ENCODE assay signal across 26 cellular contexts in the genomic region with DNA sequence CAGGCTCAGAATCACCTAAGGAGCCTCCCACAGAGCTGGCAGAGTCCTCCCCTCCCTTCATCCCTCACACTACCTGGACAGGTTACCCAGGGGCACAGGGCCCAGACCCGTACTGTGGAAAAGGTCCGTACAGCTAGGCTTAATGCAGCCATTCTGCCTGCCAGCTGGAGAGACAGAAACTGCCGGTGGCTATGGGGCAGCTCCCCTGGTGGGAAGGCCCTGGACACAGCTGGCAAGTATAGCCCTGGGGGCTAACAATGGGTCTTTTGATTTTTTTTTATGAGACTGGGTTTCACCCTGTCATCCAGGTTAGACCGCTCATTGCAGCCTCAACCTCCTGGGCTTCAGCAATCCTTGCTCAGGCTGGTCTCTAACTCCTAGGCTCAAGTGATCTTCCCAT.
DNase-seq lines count a peak whose midpoint lies in the region; ATAC-seq and TF ChIP-seq lines count a peak whose summit lies in the region.
"Had no signal": no experiment of that assay in that cellular context is flagged by ENCODE, and none has a peak within 500 bp of the region (broad histone marks: within the 10 kb centered on the region; RNA-seq: fewer than 3 reads in every experiment).

No MANE protein-coding gene starts in this region.

- no peaks in the 10 kb centered on the region for H3K27me3 ChIP-seq in layer of hippocampus (ENCODE audit: control insufficient read depth, insufficient read depth, low read length)
- H3K27me3 ChIP-seq: right lobe of liver had no signal

- no peak for TF ChIP-seq CTCF in CD14-positive monocyte (IDR thresholded peaks at IDR 0.05)
- no peak for TF ChIP-seq CTCF in VCaP (conservative IDR thresholded peaks at IDR 0.05)

- H3K9me3 Mint-ChIP-seq in CD14-positive monocyte, result peaks cover 0 to 3% (median 0%) of the 10 kb centered on the region in 7 donors
- no peaks in the 10 kb centered on the region for H3K9me3 Mint-ChIP-seq in stimulated activated effector memory CD8-positive, alpha-beta T cell treated with anti-CD3 and anti-CD28 coated beads, Interleukin-12 subunit alpha, Interleukin-12 subunit beta, amount 100 ng/mL, for 72 hours
- H3K9me3 Mint-ChIP-seq: activated CD4-positive, alpha-beta memory T cell treated with anti-CD3 and anti-CD28 coated beads, Interleukin-2, amount 10 ng/mL, durations not matched to agents 7 days and 5 days; activated naive CD4-positive, alpha-beta T cell treated with anti-CD3 and anti-CD28 coated beads, Interleukin-2, amount 50 U/mL, for 24 hours had no signal

- H3K27ac Mint-ChIP-seq in CD14-positive monocyte, result peak overlapping the region in 5 of 7 donors; percentile 93 to 100 (median 99)
- peak overlapping the region; percentile 52 for H3K27ac Mint-ChIP-seq in stimulated activated effector memory CD8-positive, alpha-beta T cell treated with anti-CD3 and anti-CD28 coated beads, Interleukin-12 subunit alpha, Interleukin-12 subunit beta, amount 100 ng/mL, for 72 hours
- H3K27ac Mint-ChIP-seq: activated CD4-positive, alpha-beta memory T cell treated with anti-CD3 and anti-CD28 coated beads, Interleukin-2, amount 10 ng/mL, durations not matched to agents 7 days and 5 days; activated naive CD4-positive, alpha-beta T cell treated with anti-CD3 and anti-CD28 coated beads, Interleukin-2, amount 50 U/mL, for 24 hours had no signal

- intact Hi-C loops in CD14-positive monocyte (cut with micrococcal nuclease), result loop anchor here (5.0 kb wide), 2 partner anchors 43 to 47 kb away; no protein-coding TSS in a partner anchor

- peaks cover 62% of the 10 kb centered on the region for H3K4me1 Mint-ChIP-seq in CD14-positive monocyte
- H3K4me1 Mint-ChIP-seq in stimulated activated effector memory CD8-positive, alpha-beta T cell treated with anti-CD3 and anti-CD28 coated beads, Interleukin-12 subunit alpha, Interleukin-12 subunit beta, amount 100 ng/mL, for 72 hours, result peaks cover 24% of the 10 kb centered on the region

- DNase-seq in CD14-positive monocyte (ENCODE audit: low spot score) (no peak), NCI-H510A (lab: John Stamatoyannopoulos, UW) (no peak), EL (no peak)
- DNase-seq in stimulated activated effector memory CD8-positive, alpha-beta T cell treated with anti-CD3 and anti-CD28 coated beads, Interleukin-12 subunit alpha, Interleukin-12 subunit beta, amount 100 ng/mL, for 72 hours (ENCODE audit: low spot score in 2 of 2), result no peak
- DNase-seq: activated CD4-positive, alpha-beta memory T cell treated with anti-CD3 and anti-CD28 coated beads, Interleukin-2, amount 10 ng/mL, durations not matched to agents 7 days and 5 days; activated CD8-positive, alpha-beta memory T cell treated with anti-CD3 and anti-CD28 coated beads, Interleukin-2, amount 50 U/mL, for 4 hours; CD4-positive, CD25-positive, alpha-beta regulatory T cell; DND-41; effector memory CD4-positive, alpha-beta T cell; glutamatergic neuron; GOT3; NCI-H1048; NCI-H187 treated with DMSO at 0.1 percent for 48 hours; NCI-H524 treated with DMSO at 0.1 percent for 48 hours; NK-92 treated with Interleukin-12 subunit alpha and Interleukin-12 subunit beta, amount 100 ng/mL, for 24 hours; right lobe of liver; SHP77; stimulated activated CD8-positive, alpha-beta memory T cell treated with anti-CD3 and anti-CD28 coated beads, Interleukin-4, amount 100 ng/mL, for 48 hours; T-helper 2 cell had no signal

- peaks cover 35 to 46% of the 10 kb centered on the region in 2 donors for H3K36me3 Mint-ChIP-seq in CD14-positive monocyte
- H3K36me3 Mint-ChIP-seq in stimulated activated effector memory CD8-positive, alpha-beta T cell treated with anti-CD3 and anti-CD28 coated beads, Interleukin-12 subunit alpha, Interleukin-12 subunit beta, amount 100 ng/mL, for 72 hours, result no peaks in the 10 kb centered on the region

- H3K27ac ChIP-seq in VCaP, result peak overlapping the region; percentile 72
- peak overlapping the region; percentile 65 for H3K27ac ChIP-seq in layer of hippocampus (ENCODE audit: low read depth, low read length)
- H3K27ac ChIP-seq: right lobe of liver had no signal

- ATAC-seq in stimulated activated effector memory CD8-positive, alpha-beta T cell treated with anti-CD3 and anti-CD28 coated beads, Interleukin-12 subunit alpha, Interleukin-12 subunit beta, amount 100 ng/mL, for 72 hours, result no peak
- ATAC-seq in HG02970 (IDR thresholded peaks at IDR 0.05; ENCODE audit: low FRiP score, unreplicated experiment), result no peak
- no peak for ATAC-seq in GM21737 (IDR thresholded peaks at IDR 0.05; ENCODE audit: unreplicated experiment)
- ATAC-seq: left lobe of liver, right lobe of liver had no signal

- H3K4me3 Mint-ChIP-seq in CD14-positive monocyte, result no peak overlapping the region
- H3K4me3 Mint-ChIP-seq in stimulated activated effector memory CD8-positive, alpha-beta T cell treated with anti-CD3 and anti-CD28 coated beads, Interleukin-12 subunit alpha, Interleukin-12 subunit beta, amount 100 ng/mL, for 72 hours, result no peak overlapping the region
- H3K4me3 Mint-ChIP-seq: activated CD4-positive, alpha-beta memory T cell treated with anti-CD3 and anti-CD28 coated beads, Interleukin-2, amount 10 ng/mL, durations not matched to agents 7 days and 5 days; activated naive CD4-positive, alpha-beta T cell treated with anti-CD3 and anti-CD28 coated beads, Interleukin-2, amount 50 U/mL, for 24 hours; CD4-positive, CD25-positive, alpha-beta regulatory T cell; type B pancreatic cell had no signal

- no peaks in the 10 kb centered on the region for H3K27me3 Mint-ChIP-seq in CD14-positive monocyte (ENCODE audit: low read depth in 3 of 3)
- H3K27me3 Mint-ChIP-seq: activated CD4-positive, alpha-beta memory T cell treated with anti-CD3 and anti-CD28 coated beads, Interleukin-2, amount 10 ng/mL, durations not matched to agents 7 days and 5 days; activated naive CD4-positive, alpha-beta T cell treated with anti-CD3 and anti-CD28 coated beads, Interleukin-2, amount 50 U/mL, for 24 hours; CD4-positive, CD25-positive, alpha-beta regulatory T cell; type B pancreatic cell had no signal
